1 cellular context compared by ENCODE assay signal in the genomic region with DNA sequence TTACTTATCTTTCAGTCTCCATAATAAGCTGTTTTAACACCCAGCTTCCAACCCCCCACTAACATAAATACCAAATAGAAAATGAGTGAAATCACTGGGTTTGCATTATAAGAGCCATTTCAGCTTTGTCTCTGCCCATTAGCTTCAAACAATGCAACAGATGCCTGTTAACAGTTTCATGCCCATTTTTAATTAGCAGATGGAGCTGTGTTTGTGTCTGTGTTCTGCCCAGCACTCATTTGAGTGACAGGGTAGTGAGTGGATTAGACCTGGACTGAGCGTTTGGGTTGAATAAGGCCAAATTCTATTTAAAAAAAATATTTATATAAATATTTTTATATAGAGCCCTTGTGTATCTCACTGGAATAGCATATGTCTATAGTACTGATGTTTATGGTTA.
TF ChIP-seq lines count a peak whose summit lies in the region.

No MANE protein-coding gene starts in this region.

TF ChIP-seq in IMR-90, 13 proteins besides CTCF, POLR2A, EP300 and RAD21:
- TF ChIP-seq CEBPB (IDR thresholded peaks at IDR 0.05; ENCODE audit: low read depth, low read length) (no peak), MXI1 (IDR thresholded peaks at IDR 0.05; ENCODE audit: borderline replicate concordance, low read depth, low read length) (no peak), CHD1 (IDR thresholded peaks at IDR 0.05; ENCODE audit: low read depth, low read length) (no peak), MAFK (IDR thresholded peaks at IDR 0.05; ENCODE audit: low read depth, low read length) (no peak), RCOR1 (IDR thresholded peaks at IDR 0.05; ENCODE audit: insufficient replicate concordance, low read length) (no peak), RFX5 (IDR thresholded peaks at IDR 0.05; ENCODE audit: low read depth, low read length) (no peak), SMC3 (IDR thresholded peaks at IDR 0.05; ENCODE audit: low read depth, low read length) (no peak), BHLHE40 (IDR thresholded peaks at IDR 0.05; ENCODE audit: low read depth, low read length) (no peak), FOS (IDR thresholded peaks at IDR 0.05; ENCODE audit: low read depth, low read length) (no peak), MAZ (IDR thresholded peaks at IDR 0.05; ENCODE audit: borderline replicate concordance, low read depth, low read length) (no peak), NFE2L2 (IDR thresholded peaks at IDR 0.05; ENCODE audit: low read depth, low read length) (no peak)
- TF ChIP-seq, protein P1, sequence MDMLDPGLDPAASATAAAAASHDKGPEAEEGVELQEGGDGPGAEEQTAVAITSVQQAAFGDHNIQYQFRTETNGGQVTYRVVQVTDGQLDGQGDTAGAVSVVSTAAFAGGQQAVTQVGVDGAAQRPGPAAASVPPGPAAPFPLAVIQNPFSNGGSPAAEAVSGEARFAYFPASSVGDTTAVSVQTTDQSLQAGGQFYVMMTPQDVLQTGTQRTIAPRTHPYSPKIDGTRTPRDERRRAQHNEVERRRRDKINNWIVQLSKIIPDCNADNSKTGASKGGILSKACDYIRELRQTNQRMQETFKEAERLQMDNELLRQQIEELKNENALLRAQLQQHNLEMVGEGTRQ (IDR thresholded peaks at IDR 0.05; ENCODE audit: low read depth, low read length) = no peak
- TF ChIP-seq, protein P2, sequence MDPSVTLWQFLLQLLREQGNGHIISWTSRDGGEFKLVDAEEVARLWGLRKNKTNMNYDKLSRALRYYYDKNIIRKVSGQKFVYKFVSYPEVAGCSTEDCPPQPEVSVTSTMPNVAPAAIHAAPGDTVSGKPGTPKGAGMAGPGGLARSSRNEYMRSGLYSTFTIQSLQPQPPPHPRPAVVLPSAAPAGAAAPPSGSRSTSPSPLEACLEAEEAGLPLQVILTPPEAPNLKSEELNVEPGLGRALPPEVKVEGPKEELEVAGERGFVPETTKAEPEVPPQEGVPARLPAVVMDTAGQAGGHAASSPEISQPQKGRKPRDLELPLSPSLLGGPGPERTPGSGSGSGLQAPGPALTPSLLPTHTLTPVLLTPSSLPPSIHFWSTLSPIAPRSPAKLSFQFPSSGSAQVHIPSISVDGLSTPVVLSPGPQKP (IDR thresholded peaks at IDR 0.05; ENCODE audit: borderline replicate concordance, low read depth, low read length) = no peak
